In genomic region chr6:145602927-145603326, GRCh38 we compare ENCODE assay signal across 24 cellular contexts.
DNase-seq lines count a peak whose midpoint lies in the region; ATAC-seq and TF ChIP-seq lines count a peak whose summit lies in the region.
"Had no signal": no experiment of that assay in that cellular context is flagged by ENCODE, and none has a peak within 500 bp of the region (broad histone marks: within the 10 kb centered on the region; RNA-seq: fewer than 3 reads in every experiment).

No MANE protein-coding gene starts in this region.

- 20% methylated on average over 1 of the region's 1 CpG for WGBS in SK-N-SH (ENCODE audit: low lambda C conversion rate)

- no peaks in the 10 kb centered on the region for H3K79me2 ChIP-seq in SK-N-SH (ENCODE audit: insufficient read depth)

- peak; percentile 48 for TF ChIP-seq RAD21 in SK-N-SH (IDR thresholded peaks at IDR 0.05; ENCODE audit: low read length)

- H3K27me3 ChIP-seq in SK-N-SH (ENCODE audit: insufficient read depth) (no peaks in the 10 kb centered on the region), adipocyte (replicated peaks; ENCODE audit: control insufficient read depth, insufficient read depth, low read length) (no peaks in the 10 kb centered on the region), subcutaneous abdominal adipose tissue (ENCODE audit: control insufficient read depth in 5 of 5, insufficient read depth in 4 of 5, low read length in 5 of 5) (no peaks in the 10 kb centered on the region)
- H3K27me3 ChIP-seq: BE2C, BLaER1 had no signal

- DNase-seq in SK-N-SH: peak; percentile 34
- DNase-seq in left ventricle myocardium superior: no peak
- no peak for DNase-seq in cardiac septum (ENCODE audit: low spot score)
- no peak for DNase-seq in adipocyte (ENCODE audit: low read depth)
- no peak for DNase-seq in coronary artery (ENCODE audit: low spot score)
- DNase-seq: 8988T; ACHN; BE2C; C1 segment of cervical spinal cord; CD4-positive, alpha-beta memory T cell; CD4-positive, CD25-positive, alpha-beta regulatory T cell; CD8-positive, alpha-beta memory T cell; COR-L47; DMS 273 treated with DMSO at 0.1 percent for 48 hours; DMS153; DMS53; DMS79; DND-41; EL; GF-D8 had no signal

- no peak for ATAC-seq in SK-N-SH treated with all-trans-retinoic acid at 6 μM for 48 hours
- ATAC-seq in left ventricle myocardium superior: peak; percentile 65
- ATAC-seq in HG03280 (IDR thresholded peaks at IDR 0.05; ENCODE audit: unreplicated experiment): no peak

- POLR2A ChIA-PET in SK-N-SH (lab: Yijun Ruan, JAX): no interaction called here

- TF ChIP-seq CTCF in SK-N-SH (IDR thresholded peaks at IDR 0.05) (no peak), coronary artery (IDR thresholded peaks at IDR 0.05) (no peak)

- H3K4me2 ChIP-seq in SK-N-SH: no peak overlapping the region
- H3K4me2 ChIP-seq: BLaER1 had no signal

- intact Hi-C loops in left ventricle myocardium superior (cut with micrococcal nuclease) (no loop called here), cardiac septum (cut with DNase I) (no loop called here)

- no peak overlapping the region for H2AFZ ChIP-seq in SK-N-SH (ENCODE audit: low read depth)

- H3K9me3 ChIP-seq in SK-N-SH (no peaks in the 10 kb centered on the region), adipocyte (ENCODE audit: control insufficient read depth, low read length) (no peaks in the 10 kb centered on the region), subcutaneous abdominal adipose tissue (ENCODE audit: control insufficient read depth in 5 of 5, low read length in 5 of 5) (peaks cover 0 to 4% (median 0%) of the 10 kb centered on the region in 5 donors)
- H3K9me3 ChIP-seq: BE2C, BLaER1 had no signal

- no peaks in the 10 kb centered on the region for H3F3A ChIP-seq in SK-N-SH (replicated peaks; ENCODE audit: insufficient read depth)

- no peak for TF ChIP-seq EP300 in SK-N-SH (IDR thresholded peaks at IDR 0.05; ENCODE audit: borderline replicate concordance in 1 of 2, low read depth in 1 of 2, low read length in 1 of 2)

- H3K27ac ChIP-seq in SK-N-SH (ENCODE audit: low read depth in 2 of 2, low read length in 1 of 2): peak overlapping the region in 1 of 2 experiments; percentile 91; a peak in 2 of 4 replicates
- peak overlapping the region; percentile 45 for H3K27ac ChIP-seq in subcutaneous abdominal adipose tissue (ENCODE audit: low read depth, low read length)
- no peak overlapping the region for H3K27ac ChIP-seq in coronary artery
- H3K27ac ChIP-seq: BLaER1 had no signal

- CTCF ChIA-PET in SK-N-SH (lab: Yijun Ruan, JAX): interaction anchor here (0.6 to 2.5 kb wide), 2 partner anchors 30 to 285 kb away, joined by 3 to 14 read pairs; no protein-coding TSS in a partner anchor

- H3K9ac ChIP-seq in SK-N-SH (no peak overlapping the region), adipocyte (ENCODE audit: low read length) (peak overlapping the region; percentile 11), subcutaneous abdominal adipose tissue (ENCODE audit: low read length in 5 of 5) (no peak overlapping the region)
- H3K9ac ChIP-seq: BLaER1 had no signal

- H3K4me1 ChIP-seq in SK-N-SH (ENCODE audit: control insufficient read depth in 1 of 2, insufficient read depth in 2 of 2, low read depth in 1 of 2, low read length in 1 of 2): peaks cover 0 to 9% of the 10 kb centered on the region in 2 experiments; a peak in 2 of 4 replicates
- H3K4me1 ChIP-seq in adipocyte (ENCODE audit: control insufficient read depth, insufficient read depth, low read length): peaks cover 13% of the 10 kb centered on the region
- peaks cover 0 to 13% (median 4%) of the 10 kb centered on the region in 5 donors for H3K4me1 ChIP-seq in subcutaneous abdominal adipose tissue (ENCODE audit: control insufficient read depth in 5 of 5, insufficient read depth in 5 of 5, low read length in 5 of 5)
- H3K4me1 ChIP-seq: BE2C, BLaER1 had no signal

- H3K36me3 ChIP-seq in SK-N-SH (replicated peaks in 1 of 2; ENCODE audit: control insufficient read depth in 1 of 2, insufficient read depth in 2 of 2, low read length in 1 of 2) (no peaks in the 10 kb centered on the region), adipocyte (ENCODE audit: control insufficient read depth, insufficient read depth, low read length, severe bottlenecking) (no peaks in the 10 kb centered on the region), subcutaneous abdominal adipose tissue (ENCODE audit: control insufficient read depth in 5 of 5, insufficient read depth in 5 of 5, low read length in 5 of 5) (no peaks in the 10 kb centered on the region)
- H3K36me3 ChIP-seq: BE2C, BLaER1 had no signal

- H3K9me2 ChIP-seq in SK-N-SH: no peaks in the 10 kb centered on the region

- H3K4me3 ChIP-seq in SK-N-SH (ENCODE audit: low read depth in 2 of 2, low read length in 1 of 2) (no peak overlapping the region), adipocyte (ENCODE audit: low read length) (peak overlapping the region; percentile 3), subcutaneous abdominal adipose tissue (ENCODE audit: low read depth in 1 of 5, low read length in 5 of 5) (no peak overlapping the region), coronary artery (no peak overlapping the region)
- H3K4me3 ChIP-seq: BLaER1 had no signal

- H4K20me1 ChIP-seq in SK-N-SH (ENCODE audit: insufficient read depth): no peaks in the 10 kb centered on the region
- H4K20me1 ChIP-seq: BLaER1 had no signal

TF ChIP-seq in SK-N-SH, 30 proteins besides CTCF, POLR2A, EP300 and RAD21:
- no peak for TF ChIP-seq TCF12 (IDR thresholded peaks at IDR 0.05)

TF ChIP-seq in SK-N-SH treated with all-trans-retinoic acid at 6 μM for 48 hours, 23 proteins besides CTCF, POLR2A, EP300 and RAD21:
- TF ChIP-seq ZFP30 (CRISPR knock-in tag; IDR thresholded peaks at IDR 0.05) (no peak), CREB5 (CRISPR knock-in tag; IDR thresholded peaks at IDR 0.05; ENCODE audit: low read depth) (no peak)
TF ChIP-seq in SK-N-SH treated with all-trans-retinoic acid at 6 μM for 48 hours: peak in this region for 0.
